20 cellular contexts compared by ENCODE assay signal in the genomic region with DNA sequence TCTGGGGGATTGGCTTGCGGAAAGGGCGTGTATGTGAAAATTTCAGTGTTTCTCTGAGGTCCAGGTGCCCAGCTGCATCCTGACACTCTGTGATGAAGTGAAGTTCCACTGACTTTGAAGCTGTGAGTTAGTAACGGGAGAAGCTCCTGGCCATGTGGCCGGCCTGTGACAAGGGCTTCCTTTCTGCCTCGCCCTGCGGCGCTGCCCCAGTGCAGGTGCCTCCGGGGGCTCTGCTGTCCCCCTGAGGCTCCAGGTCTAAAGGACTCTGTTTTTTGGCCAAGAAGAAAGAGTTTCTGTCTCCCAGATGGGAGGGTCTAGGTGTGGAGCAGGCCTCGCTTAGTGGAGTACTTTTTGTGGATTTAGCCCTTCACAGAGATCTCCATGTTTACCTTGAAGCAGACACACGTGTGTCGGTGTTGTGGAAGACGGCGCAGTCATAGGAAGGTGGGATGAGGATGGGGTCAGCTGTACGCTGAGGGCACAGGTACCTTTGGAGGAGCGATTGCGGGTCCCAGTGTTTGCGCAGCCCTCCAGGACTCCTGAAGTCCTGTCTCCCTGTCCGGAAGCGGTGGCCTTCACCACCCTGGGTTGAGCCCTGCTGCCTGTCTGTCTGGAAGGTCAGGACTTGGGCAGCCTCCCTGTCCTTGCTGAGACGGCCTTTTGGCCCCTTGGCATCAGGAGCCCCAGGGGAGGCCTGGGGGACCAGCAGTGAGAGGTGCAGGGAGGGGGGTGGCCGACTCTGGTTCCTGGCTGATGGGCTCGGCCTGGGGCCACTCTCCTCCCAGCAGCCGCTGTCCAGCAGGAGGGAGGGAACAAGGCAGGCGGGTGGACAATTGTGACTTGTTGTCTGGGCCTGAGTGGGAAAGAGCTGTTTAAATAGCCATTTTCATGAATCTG.
DNase-seq lines count a peak whose midpoint lies in the region; ATAC-seq and TF ChIP-seq lines count a peak whose summit lies in the region.
"Had no signal": no experiment of that assay in that cellular context is flagged by ENCODE, and none has a peak within 500 bp of the region (broad histone marks: within the 10 kb centered on the region; RNA-seq: fewer than 3 reads in every experiment).

No MANE protein-coding gene starts in this region.

- H3K4me3 Mint-ChIP-seq in activated T-helper 2 cell treated with anti-CD3 and anti-CD28 coated beads, Interferon-gamma antibody, Interleukin-2, Interleukin-4, amounts not matched to agents 10 μg/mL and 5 μg/mL and 100 μg/mL, durations not matched to agents 14 hours and 24 hours and 36 hours (ENCODE audit: low read depth): no peak overlapping the region
- H3K4me3 Mint-ChIP-seq: activated CD4-positive, alpha-beta T cell treated with anti-CD3 and anti-CD28 coated beads, Interleukin-2, amount 10 ng/mL, durations not matched to agents 24 days and 14 days; central memory CD8-positive, alpha-beta T cell had no signal

- H3K27ac ChIP-seq in right cardiac atrium (ENCODE audit: low read length) (no peak overlapping the region), heart right ventricle (no peak overlapping the region), temporal lobe (ENCODE audit: low read depth, low read length) (peak overlapping the region; percentile 63)
- H3K27ac ChIP-seq: vagina had no signal

- H3K27me3 ChIP-seq in right cardiac atrium (ENCODE audit: control insufficient read depth, insufficient read depth): no peaks in the 10 kb centered on the region
- H3K27me3 ChIP-seq in heart right ventricle: peaks cover 0 to 64% (median 48%) of the 10 kb centered on the region in 7 donors
- H3K27me3 ChIP-seq: vagina had no signal

- no peak for ATAC-seq in right cardiac atrium
- ATAC-seq in heart right ventricle: no peak
- ATAC-seq: effector memory CD8-positive, alpha-beta T cell had no signal

- DNase-seq in right cardiac atrium: peak; percentile 3 to 38 (median 20)
- DNase-seq in heart right ventricle: no peak
- DNase-seq in ecto neural progenitor cell (ENCODE audit: low spot score): peak; percentile 66
- DNase-seq in midbrain (lab: John Stamatoyannopoulos, UW): peak; percentile 75
- no peak for DNase-seq in activated CD4-positive, alpha-beta T cell treated with anti-CD3 and anti-CD28 coated beads, Interleukin-2, amount 50 U/mL, for 1 hour
- no peak for DNase-seq in activated T-helper 2 cell treated with anti-CD3 and anti-CD28 coated beads, Interferon-gamma antibody, Interleukin-2, Interleukin-4, amounts not matched to agents 10 μg/mL and 5 μg/mL and 100 μg/mL, durations not matched to agents 14 hours and 24 hours and 36 hours (ENCODE audit: low spot score)
- DNase-seq in SW480 (ENCODE audit: low spot score): no peak
- DNase-seq: activated CD4-positive, alpha-beta T cell treated with anti-CD3 and anti-CD28 coated beads, Interleukin-2, amount 10 ng/mL, durations not matched to agents 24 days and 14 days; activated effector memory CD4-positive, alpha-beta T cell treated with anti-CD3 and anti-CD28 coated beads, Interleukin-2, amount 50 U/mL, for 16 hours; DMS 273 treated with DMSO at 0.1 percent for 48 hours; effector memory CD8-positive, alpha-beta T cell; H7; islet precursor cell; NCI-H2081 treated with DMSO at 0.1 percent for 48 hours; occipital lobe; stimulated activated CD4-positive, alpha-beta T cell treated with anti-CD3 and anti-CD28 coated beads, Interleukin-2, amount 100 ng/mL, for 24 hours had no signal

- no peak for TF ChIP-seq CTCF in heart right ventricle (IDR thresholded peaks at IDR 0.05)

- intact Hi-C loops in right cardiac atrium (cut with DNase I): loop anchor here in 3 of 4 donors (5.0 to 10.0 kb wide), 3 partner anchors 726 to 1056 kb away; no protein-coding TSS in a partner anchor
- intact Hi-C loops in heart right ventricle (cut with DNase I): loop anchor here in 9 of 10 donors (5.0 to 10.0 kb wide), 5 partner anchors 724 to 1056 kb away; no protein-coding TSS in a partner anchor
- intact Hi-C loops in activated T-helper 2 cell treated with anti-CD3 and anti-CD28 coated beads, Interferon-gamma antibody, Interleukin-2, Interleukin-4, amounts not matched to agents 10 μg/mL and 5 μg/mL and 100 μg/mL, durations not matched to agents 14 hours and 24 hours and 36 hours (cut with micrococcal nuclease): no loop called here

- 84% methylated on average over 24 of the region's 24 CpGs for WGBS in right cardiac atrium
- 78% methylated on average over 24 of the region's 24 CpGs for WGBS in heart right ventricle, 2 donors

- no peak overlapping the region for H3K4me3 ChIP-seq in right cardiac atrium (ENCODE audit: low read length)
- H3K4me3 ChIP-seq in heart right ventricle: no peak overlapping the region
- H3K4me3 ChIP-seq: vagina had no signal

- no peaks in the 10 kb centered on the region for H3K9me3 ChIP-seq in right cardiac atrium (ENCODE audit: control insufficient read depth, low read length)
- no peaks in the 10 kb centered on the region for H3K9me3 ChIP-seq in heart right ventricle
- H3K9me3 ChIP-seq: vagina had no signal

- peaks cover 20% of the 10 kb centered on the region for H3K27me3 Mint-ChIP-seq in activated T-helper 2 cell treated with anti-CD3 and anti-CD28 coated beads, Interferon-gamma antibody, Interleukin-2, Interleukin-4, amounts not matched to agents 10 μg/mL and 5 μg/mL and 100 μg/mL, durations not matched to agents 14 hours and 24 hours and 36 hours (ENCODE audit: low read depth)

- no peaks in the 10 kb centered on the region for H3K4me1 ChIP-seq in right cardiac atrium (ENCODE audit: control insufficient read depth, insufficient read depth, low read length)
- H3K4me1 ChIP-seq in heart right ventricle: no peaks in the 10 kb centered on the region
- H3K4me1 ChIP-seq: vagina had no signal

- H3K9me3 Mint-ChIP-seq in activated T-helper 2 cell treated with anti-CD3 and anti-CD28 coated beads, Interferon-gamma antibody, Interleukin-2, Interleukin-4, amounts not matched to agents 10 μg/mL and 5 μg/mL and 100 μg/mL, durations not matched to agents 14 hours and 24 hours and 36 hours: no peaks in the 10 kb centered on the region
- H3K9me3 Mint-ChIP-seq: activated CD4-positive, alpha-beta T cell treated with anti-CD3 and anti-CD28 coated beads, Interleukin-2, amount 10 ng/mL, durations not matched to agents 24 days and 14 days; central memory CD8-positive, alpha-beta T cell; effector memory CD8-positive, alpha-beta T cell had no signal

- H3K36me3 Mint-ChIP-seq in activated T-helper 2 cell treated with anti-CD3 and anti-CD28 coated beads, Interferon-gamma antibody, Interleukin-2, Interleukin-4, amounts not matched to agents 10 μg/mL and 5 μg/mL and 100 μg/mL, durations not matched to agents 14 hours and 24 hours and 36 hours (ENCODE audit: low read depth): peaks cover 2% of the 10 kb centered on the region

- H3K4me1 Mint-ChIP-seq in activated T-helper 2 cell treated with anti-CD3 and anti-CD28 coated beads, Interferon-gamma antibody, Interleukin-2, Interleukin-4, amounts not matched to agents 10 μg/mL and 5 μg/mL and 100 μg/mL, durations not matched to agents 14 hours and 24 hours and 36 hours (ENCODE audit: low read depth): no peaks in the 10 kb centered on the region
- H3K4me1 Mint-ChIP-seq: activated CD4-positive, alpha-beta T cell treated with anti-CD3 and anti-CD28 coated beads, Interleukin-2, amount 10 ng/mL, durations not matched to agents 24 days and 14 days; CD14-positive monocyte; central memory CD8-positive, alpha-beta T cell had no signal

- H3K27ac Mint-ChIP-seq in activated T-helper 2 cell treated with anti-CD3 and anti-CD28 coated beads, Interferon-gamma antibody, Interleukin-2, Interleukin-4, amounts not matched to agents 10 μg/mL and 5 μg/mL and 100 μg/mL, durations not matched to agents 14 hours and 24 hours and 36 hours: no peak overlapping the region
- H3K27ac Mint-ChIP-seq: activated CD4-positive, alpha-beta T cell treated with anti-CD3 and anti-CD28 coated beads, Interleukin-2, amount 10 ng/mL, durations not matched to agents 24 days and 14 days; CD14-positive monocyte; effector memory CD8-positive, alpha-beta T cell had no signal

- no peaks in the 10 kb centered on the region for H3K36me3 ChIP-seq in heart right ventricle
- H3K36me3 ChIP-seq: vagina had no signal

Comparison
In these comparisons a context has a peak if more than half of its experiments do, and no peak if none do; other contexts are left out.
1. DNase-seq: peak in right cardiac atrium (3 of 3), ecto neural progenitor cell (single experiment) and midbrain (single experiment); none in heart right ventricle (0 of 2), activated CD4-positive, alpha-beta T cell treated with anti-CD3 and anti-CD28 coated beads, Interleukin-2, amount 50 U/mL, for 1 hour (single experiment), activated T-helper 2 cell treated with anti-CD3 and anti-CD28 coated beads, Interferon-gamma antibody, Interleukin-2, Interleukin-4, amounts not matched to agents 10 μg/mL and 5 μg/mL and 100 μg/mL, durations not matched to agents 14 hours and 24 hours and 36 hours (single experiment) and SW480 (single experiment).